1 cellular context compared by ENCODE assay signal in the genomic region with DNA sequence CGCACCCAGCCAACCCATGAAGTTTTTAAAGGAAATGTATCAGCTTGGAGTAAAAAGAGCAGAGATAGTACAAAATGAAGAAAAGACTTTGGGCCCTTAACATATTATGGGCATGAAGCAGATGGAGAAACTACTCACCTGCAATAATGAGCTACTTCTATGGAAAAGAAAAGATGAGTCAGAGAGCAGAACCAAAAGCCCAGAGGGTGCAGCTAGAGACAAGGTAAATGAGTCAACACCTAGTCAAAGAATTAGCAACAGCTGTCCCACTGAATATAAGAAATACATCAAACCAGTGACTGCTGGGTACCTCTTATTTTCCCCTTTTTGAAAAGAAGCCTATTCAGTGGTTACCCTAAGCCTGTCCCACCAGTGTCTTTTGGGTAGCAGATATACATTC.
A peak's percentile ranks its signal among the peaks of the same experiment; 100 is the strongest.
TF ChIP-seq lines count a peak whose summit lies in the region.

No MANE protein-coding gene starts in this region.

TF ChIP-seq in HCT116, 20 proteins besides CTCF, POLR2A, EP300 and RAD21:
- TF ChIP-seq CBX3 (IDR thresholded peaks at IDR 0.05; ENCODE audit: low read depth) (peak; percentile 77), EZH2 (IDR thresholded peaks at IDR 0.05) (no peak), SP1 (IDR thresholded peaks at IDR 0.05; ENCODE audit: low read depth) (peak; percentile 72), ZFX (IDR thresholded peaks at IDR 0.05) (no peak), SRF (IDR thresholded peaks at IDR 0.05; ENCODE audit: low read depth) (peak; percentile 46; the same call in 1 of the 2 replicates), SIN3A (IDR thresholded peaks at IDR 0.05; ENCODE audit: low read depth) (no peak), FOSL1 (IDR thresholded peaks at IDR 0.05; ENCODE audit: low read depth) (peak; percentile 92), ZNF274 (IDR thresholded peaks at IDR 0.05; ENCODE audit: low read depth, low read length) (no peak), EGR1 (IDR thresholded peaks at IDR 0.05; ENCODE audit: low read depth) (no peak), TCF7L2 (IDR thresholded peaks at IDR 0.05; ENCODE audit: borderline replicate concordance, extremely low read depth, insufficient read depth, insufficient read length) (no peak), ELF1 (IDR thresholded peaks at IDR 0.05; ENCODE audit: borderline replicate concordance, low read depth) (no peak), ATF3 (IDR thresholded peaks at IDR 0.05) (no peak), CEBPB (IDR thresholded peaks at IDR 0.05; ENCODE audit: low read depth) (peak; percentile 46; the same call in 1 of the 2 replicates), MAX (IDR thresholded peaks at IDR 0.05) (peak; percentile 19; the same call in 1 of the 2 replicates), JUND (IDR thresholded peaks at IDR 0.05) (peak; percentile 89)
